In the genomic region with DNA sequence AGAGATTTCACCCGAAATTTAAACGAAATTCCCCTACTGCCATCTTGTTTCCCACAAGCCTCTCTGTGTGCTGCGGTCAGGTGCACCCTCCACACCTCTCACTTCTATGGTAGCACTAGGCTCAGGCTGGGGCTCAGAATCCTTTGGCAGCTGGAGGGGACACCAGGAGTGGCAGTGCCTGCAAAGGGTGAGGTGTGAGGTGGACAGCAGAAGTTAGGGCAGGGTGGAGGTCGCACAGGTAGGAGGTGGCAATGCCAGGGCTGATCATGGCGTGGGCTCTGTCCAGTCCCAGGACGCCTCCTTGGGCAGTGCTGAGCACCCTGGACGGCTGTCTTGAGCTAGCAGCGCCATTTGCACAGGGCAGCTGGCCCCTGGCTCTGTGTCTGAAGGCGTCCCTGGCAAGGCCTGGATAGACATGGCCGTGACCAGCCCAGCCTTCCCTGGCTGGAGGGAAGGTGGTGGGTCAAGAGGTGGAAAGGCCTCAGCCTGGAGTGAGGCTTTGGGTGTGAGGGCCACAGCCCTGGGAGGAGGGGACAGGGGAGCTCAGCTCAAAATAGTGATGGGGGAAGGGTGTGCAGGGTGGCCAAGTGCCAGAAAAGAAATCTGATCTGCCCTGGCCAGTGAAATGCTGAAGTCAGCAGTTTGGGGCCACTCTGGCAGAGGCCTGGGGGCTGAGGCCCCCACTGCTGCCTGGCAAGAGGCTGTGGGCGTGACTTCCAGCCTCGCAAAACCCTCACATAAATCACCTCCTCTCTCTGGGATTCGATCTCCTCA, we compare ENCODE assay signal across 13 cellular contexts. TPM values are rescaled to one million over a fixed set of nuclear protein-coding genes. Genes with fewer than 3 reads are reported as not detected.
A peak's percentile ranks its signal among the peaks of the same experiment; 100 is the strongest.
DNase-seq lines count a peak whose midpoint lies in the region; ATAC-seq, FAIRE-seq and TF ChIP-seq lines count a peak whose summit lies in the region.
"Had no signal": no experiment of that assay in that cellular context is flagged by ENCODE, and none has a peak within 500 bp of the region (broad histone marks: within the 10 kb centered on the region; RNA-seq: fewer than 3 reads in every experiment).

No MANE protein-coding gene starts in this region.

- peak overlapping the region; percentile 98 for H3K27ac Mint-ChIP-seq in osteocyte (ENCODE audit: unreplicated experiment)
- no peak overlapping the region for H3K27ac Mint-ChIP-seq in activated CD4-positive, alpha-beta memory T cell treated with anti-CD3 and anti-CD28 coated beads, Interleukin-2, amount 10 ng/mL, durations not matched to agents 7 days and 5 days

- H3K27ac ChIP-seq in left ventricle myocardium inferior (replicated peaks) (no peak overlapping the region), small intestine (ENCODE audit: low read depth in 1 of 2, low read length in 1 of 2) (no peak overlapping the region)

- no peak overlapping the region for H3K4me3 ChIP-seq in left ventricle myocardium inferior
- H3K4me3 ChIP-seq in fibroblast of the aortic adventitia (ENCODE audit: low read depth, low read length), result no peak overlapping the region
- no peak overlapping the region for H3K4me3 ChIP-seq in small intestine (ENCODE audit: low read depth in 1 of 2, low read length in 2 of 2)

- H3K36me3 ChIP-seq in left ventricle myocardium inferior (no peaks in the 10 kb centered on the region), small intestine (ENCODE audit: control insufficient read depth in 2 of 2, insufficient read depth in 2 of 2, low read length in 2 of 2) (no peaks in the 10 kb centered on the region)

- POLR2A ChIA-PET in activated CD4-positive, alpha-beta memory T cell treated with anti-CD3 and anti-CD28 coated beads, Interleukin-2, amount 10 ng/mL, durations not matched to agents 7 days and 5 days (lab: Charles Lee), result interaction anchor here (1.1 kb wide), 1 partner anchor 10 kb away, joined by 3 read pairs; no protein-coding TSS in a partner anchor

- peaks cover 16% of the 10 kb centered on the region for H3K36me3 Mint-ChIP-seq in osteocyte (ENCODE audit: unreplicated experiment)
- no peaks in the 10 kb centered on the region for H3K36me3 Mint-ChIP-seq in activated CD4-positive, alpha-beta memory T cell treated with anti-CD3 and anti-CD28 coated beads, Interleukin-2, amount 10 ng/mL, durations not matched to agents 7 days and 5 days (ENCODE audit: low read depth)

- ATAC-seq in Right ventricle myocardium inferior (no peak), GM19455 (IDR thresholded peaks at IDR 0.05; ENCODE audit: unreplicated experiment) (no peak)
- ATAC-seq: activated T-cell treated with anti-CD3 and anti-CD28 coated beads, Interleukin-2, amount 50 U/mL, for 4 hours had no signal

- H3K4me1 ChIP-seq in left ventricle myocardium inferior, result no peaks in the 10 kb centered on the region
- H3K4me1 ChIP-seq in small intestine (ENCODE audit: control insufficient read depth in 2 of 2, insufficient read depth in 1 of 2, low read depth in 1 of 2, low read length in 1 of 2), result peaks cover 0 to 8% of the 10 kb centered on the region in 2 donors

- peaks cover 61% of the 10 kb centered on the region for H3K4me1 Mint-ChIP-seq in osteocyte (ENCODE audit: unreplicated experiment)
- H3K4me1 Mint-ChIP-seq in activated CD4-positive, alpha-beta memory T cell treated with anti-CD3 and anti-CD28 coated beads, Interleukin-2, amount 10 ng/mL, durations not matched to agents 7 days and 5 days, result no peaks in the 10 kb centered on the region

- WGBS in small intestine, 3 donors, result 67 to 81% (median 79%) methylated on average over 13 of the region's 13 CpGs

- no peaks in the 10 kb centered on the region for H3K9me3 Mint-ChIP-seq in osteocyte (ENCODE audit: unreplicated experiment)
- H3K9me3 Mint-ChIP-seq in activated CD4-positive, alpha-beta memory T cell treated with anti-CD3 and anti-CD28 coated beads, Interleukin-2, amount 10 ng/mL, durations not matched to agents 7 days and 5 days, result no peaks in the 10 kb centered on the region
- H3K9me3 Mint-ChIP-seq: activated T-cell treated with anti-CD3 and anti-CD28 coated beads, Interleukin-2, amount 50 U/mL, for 4 hours had no signal

- CTCF ChIA-PET in activated CD4-positive, alpha-beta memory T cell treated with anti-CD3 and anti-CD28 coated beads, Interleukin-2, amount 10 ng/mL, durations not matched to agents 7 days and 5 days (lab: Charles Lee), result interaction anchor here (1.7 to 2.5 kb wide), 2 partner anchors 10 to 31 kb away, joined by 5 to 8 read pairs; no protein-coding TSS in a partner anchor

- no peak for TF ChIP-seq POLR2A in GM12891 (IDR thresholded peaks at IDR 0.05; ENCODE audit: low read depth, low read length)

- FAIRE-seq in small intestine (lab: Jason Lieb, UNC), result no peak
- no peak for FAIRE-seq in GM12891 (lab: Jason Lieb, UNC)
- FAIRE-seq: H54 had no signal

- H3K27me3 ChIP-seq in left ventricle myocardium inferior (ENCODE audit: low read depth) (no peaks in the 10 kb centered on the region), small intestine (ENCODE audit: control insufficient read depth in 2 of 2, insufficient read depth in 2 of 2, low read length in 2 of 2) (no peaks in the 10 kb centered on the region)

- DNase-seq in Right ventricle myocardium inferior (ENCODE audit: missing footprints), result peak; percentile 63
- no peak for DNase-seq in left ventricle myocardium inferior
- peak; percentile 47 for DNase-seq in fibroblast of the aortic adventitia (ENCODE audit: low read depth)
- DNase-seq in osteocyte (ENCODE audit: extremely low spot score, unreplicated experiment), result no peak
- no peak for DNase-seq in small intestine
- no peak for DNase-seq in GM12891 (ENCODE audit: insufficient read length, low spot score)
- DNase-seq in activated CD4-positive, alpha-beta memory T cell treated with anti-CD3 and anti-CD28 coated beads, Interleukin-2, amount 10 ng/mL, durations not matched to agents 7 days and 5 days, result no peak
- DNase-seq: activated T-cell treated with anti-CD3 and anti-CD28 coated beads, Interleukin-2, amount 50 U/mL, for 4 hours; central memory CD4-positive, alpha-beta T cell; stimulated activated naive CD4-positive, alpha-beta T cell treated with Interleukin-2 at 50 U/mL for 16 hours; T-helper 9 cell had no signal

- TF ChIP-seq CTCF in left ventricle myocardium inferior (IDR thresholded peaks at IDR 0.05; ENCODE audit: borderline replicate concordance) (no peak), fibroblast of the aortic adventitia (IDR thresholded peaks at IDR 0.05; ENCODE audit: insufficient read depth, low read length) (no peak), osteocyte (IDR thresholded peaks at IDR 0.05) (no peak)

- intact Hi-C loops in Right ventricle myocardium inferior (cut with DNase I), result no loop called here
- intact Hi-C loops in left ventricle myocardium inferior (cut with micrococcal nuclease), result no loop called here

- H3K27me3 Mint-ChIP-seq in osteocyte (ENCODE audit: unreplicated experiment), result no peaks in the 10 kb centered on the region
- no peaks in the 10 kb centered on the region for H3K27me3 Mint-ChIP-seq in activated CD4-positive, alpha-beta memory T cell treated with anti-CD3 and anti-CD28 coated beads, Interleukin-2, amount 10 ng/mL, durations not matched to agents 7 days and 5 days

- H3K9me3 ChIP-seq in left ventricle myocardium inferior (replicated peaks) (no peaks in the 10 kb centered on the region), small intestine (ENCODE audit: control insufficient read depth, low read depth) (no peaks in the 10 kb centered on the region)

- H3K4me3 Mint-ChIP-seq in osteocyte (ENCODE audit: unreplicated experiment), result peak overlapping the region; percentile 3
- H3K4me3 Mint-ChIP-seq in activated CD4-positive, alpha-beta memory T cell treated with anti-CD3 and anti-CD28 coated beads, Interleukin-2, amount 10 ng/mL, durations not matched to agents 7 days and 5 days, result no peak overlapping the region
- H3K4me3 Mint-ChIP-seq: activated T-cell treated with anti-CD3 and anti-CD28 coated beads, Interleukin-2, amount 50 U/mL, for 4 hours had no signal

TF ChIP-seq in GM12891, 5 proteins besides CTCF, POLR2A, EP300 and RAD21:
- TF ChIP-seq TAF1 (IDR thresholded peaks at IDR 0.05; ENCODE audit: low read depth, low read length), result no peak
- TF ChIP-seq POU2F2 (IDR thresholded peaks at IDR 0.05; ENCODE audit: low read depth, low read length), result no peak
- no peak for TF ChIP-seq POLR2AphosphoS5 (IDR thresholded peaks at IDR 0.05; ENCODE audit: low read depth, low read length)
- TF ChIP-seq SPI1 (IDR thresholded peaks at IDR 0.05; ENCODE audit: low read depth, low read length), result no peak
- TF ChIP-seq PAX5 (IDR thresholded peaks at IDR 0.05; ENCODE audit: insufficient read depth, low read length, severe bottlenecking), result no peak

RNA-seq across cellular contexts. Expression of gene ZCCHC24, which starts 40.0 kb away (rescaled TPM):
- total RNA-seq in Right ventricle myocardium inferior (60.1 TPM), left ventricle myocardium inferior (47.5 TPM), fibroblast of the aortic adventitia (ENCODE audit: low replicate concordance) (38.8 and 56.0 TPM in 2 replicates), osteocyte (85.7 and 88.3 TPM in 2 replicates)
- 10 to 100 TPM in 2 of 3 donors, under 1 TPM in 1; 0.89 to 13.0 (median 10.5) TPM for polyA plus RNA-seq in small intestine
- polyA plus RNA-seq in GM12891 (2012; ENCODE audit: low read depth, missing spikeins), result 0.06 TPM
- total RNA-seq in activated CD4-positive, alpha-beta memory T cell treated with anti-CD3 and anti-CD28 coated beads, Interleukin-2, amount 10 ng/mL, durations not matched to agents 7 days and 5 days, result 1 to 10 TPM; 1.5 TPM

RNA-seq across cellular contexts. Expression of gene PPIF, which starts 58.1 kb away (rescaled TPM):
- total RNA-seq in Right ventricle myocardium inferior (151 TPM), left ventricle myocardium inferior (150 TPM), fibroblast of the aortic adventitia (ENCODE audit: low replicate concordance) (29.6 and 36.1 TPM in 2 replicates), osteocyte (17.0 and 20.7 TPM in 2 replicates)
- 10 to 100 TPM; 35.3 to 71.5 (median 42.7) TPM for polyA plus RNA-seq in small intestine
- 73.2 TPM for polyA plus RNA-seq in GM12891 (2012; ENCODE audit: low read depth, missing spikeins)
- 10 to 100 TPM; 80.7 to 88.4 TPM for total RNA-seq in activated CD4-positive, alpha-beta memory T cell treated with anti-CD3 and anti-CD28 coated beads, Interleukin-2, amount 10 ng/mL, durations not matched to agents 7 days and 5 days

Comparison
In these comparisons a context has a peak if more than half of its experiments do, and no peak if none do; other contexts are left out.
1. DNase-seq: peak in Right ventricle myocardium inferior (single experiment) and fibroblast of the aortic adventitia (single experiment); none in left ventricle myocardium inferior (single experiment), osteocyte (single experiment), small intestine (single experiment), GM12891 (single experiment) and activated CD4-positive, alpha-beta memory T cell treated with anti-CD3 and anti-CD28 coated beads, Interleukin-2, amount 10 ng/mL, durations not matched to agents 7 days and 5 days (single experiment).
2. RNA of gene ZCCHC24, which starts 40.0 kb away (total RNA-seq): 85.7 to 88.3 TPM in osteocyte, 60.1 TPM in Right ventricle myocardium inferior (single experiment), 38.8 to 56.0 TPM in fibroblast of the aortic adventitia and 47.5 TPM in left ventricle myocardium inferior (single experiment); 1.5 TPM in activated CD4-positive, alpha-beta memory T cell treated with anti-CD3 and anti-CD28 coated beads, Interleukin-2, amount 10 ng/mL, durations not matched to agents 7 days and 5 days; every median in the first group is over 10 times any median in the second.